Comparison of ENCODE assay signal across 20 cellular contexts in genomic region chr3:20832963-20833362, GRCh38.
"Had no signal": no experiment of that assay in that cellular context is flagged by ENCODE, and none has a peak within 500 bp of the region (broad histone marks: within the 10 kb centered on the region; RNA-seq: fewer than 3 reads in every experiment).

No MANE protein-coding gene starts in this region.

- DNase-seq: IMR-90, MV-4-11, NCI-H1092, NCI-H1417 treated with DMSO at 0.1 percent for 48 hours, NCI-H146, NCI-H1694 treated with DMSO at 0.1 percent for 48 hours, NCI-H2081, NCI-H2107, NCI-H226, NCI-H446, NCI-H510A, NCI-H524 treated with DMSO at 0.1 percent for 48 hours, NCI-H774, PC-9, Peyer's patch, SHP77 treated with DMSO at 0.1 percent for 48 hours, SJCRH30 had no signal

- H2AFZ ChIP-seq: PC-9 had no signal

- H3K9me3 ChIP-seq: Peyer's patch, SJCRH30 had no signal

- H3K27ac ChIP-seq: KMS-11, PC-9, Peyer's patch, SJCRH30 had no signal

- H3K4me2 ChIP-seq: KMS-11, PC-9 had no signal

- H3K4me1 ChIP-seq: Peyer's patch, SJCRH30 had no signal

- H3K4me3 ChIP-seq: PC-9, Peyer's patch, SJCRH30 had no signal

- ATAC-seq: Right ventricle myocardium inferior, SK-N-SH treated with all-trans-retinoic acid at 6 μM for 48 hours had no signal

- H3K27me3 ChIP-seq: Peyer's patch, SJCRH30 had no signal

- H3K9ac ChIP-seq: KMS-11 had no signal

- H3K36me3 ChIP-seq: Peyer's patch, SJCRH30 had no signal
